ENCODE assay signal across 2 cellular contexts in the genomic region with DNA sequence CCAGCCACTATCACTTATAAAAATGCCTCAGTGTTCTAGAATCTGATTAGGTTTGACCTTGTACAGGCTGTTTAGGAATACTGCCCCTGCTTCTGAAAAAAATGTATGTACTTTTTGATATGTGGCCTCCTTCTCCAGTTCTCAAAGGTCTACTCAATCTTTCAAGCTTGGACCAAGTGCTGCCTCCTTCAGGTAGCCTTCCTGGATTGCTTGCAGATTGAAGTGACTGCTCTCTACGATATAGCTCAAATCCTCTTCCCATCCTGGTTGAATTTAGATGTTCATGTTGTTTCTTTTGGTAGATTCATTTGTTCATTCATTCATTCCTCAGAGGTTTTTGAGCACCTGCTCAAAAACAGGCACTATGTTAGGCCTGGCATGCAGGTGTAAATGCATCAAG.
TF ChIP-seq lines count a peak whose summit lies in the region.

No MANE protein-coding gene starts in this region.

TF ChIP-seq in A549, 52 proteins besides CTCF, POLR2A, EP300 and RAD21:
- TF ChIP-seq HDAC2 (IDR thresholded peaks at IDR 0.05): no peak
- peak; percentile 49 for TF ChIP-seq ZFP36 (IDR thresholded peaks at IDR 0.05; ENCODE audit: borderline replicate concordance, partially characterized antibody)
TF ChIP-seq in A549: peak in this region for 1.

TF ChIP-seq in H1, 55 proteins besides CTCF, POLR2A, EP300 and RAD21:
- TF ChIP-seq, protein P1, sequence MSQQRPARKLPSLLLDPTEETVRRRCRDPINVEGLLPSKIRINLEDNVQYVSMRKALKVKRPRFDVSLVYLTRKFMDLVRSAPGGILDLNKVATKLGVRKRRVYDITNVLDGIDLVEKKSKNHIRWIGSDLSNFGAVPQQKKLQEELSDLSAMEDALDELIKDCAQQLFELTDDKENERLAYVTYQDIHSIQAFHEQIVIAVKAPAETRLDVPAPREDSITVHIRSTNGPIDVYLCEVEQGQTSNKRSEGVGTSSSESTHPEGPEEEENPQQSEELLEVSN (IDR thresholded peaks at IDR 0.05): no peak
- TF ChIP-seq, protein P2, sequence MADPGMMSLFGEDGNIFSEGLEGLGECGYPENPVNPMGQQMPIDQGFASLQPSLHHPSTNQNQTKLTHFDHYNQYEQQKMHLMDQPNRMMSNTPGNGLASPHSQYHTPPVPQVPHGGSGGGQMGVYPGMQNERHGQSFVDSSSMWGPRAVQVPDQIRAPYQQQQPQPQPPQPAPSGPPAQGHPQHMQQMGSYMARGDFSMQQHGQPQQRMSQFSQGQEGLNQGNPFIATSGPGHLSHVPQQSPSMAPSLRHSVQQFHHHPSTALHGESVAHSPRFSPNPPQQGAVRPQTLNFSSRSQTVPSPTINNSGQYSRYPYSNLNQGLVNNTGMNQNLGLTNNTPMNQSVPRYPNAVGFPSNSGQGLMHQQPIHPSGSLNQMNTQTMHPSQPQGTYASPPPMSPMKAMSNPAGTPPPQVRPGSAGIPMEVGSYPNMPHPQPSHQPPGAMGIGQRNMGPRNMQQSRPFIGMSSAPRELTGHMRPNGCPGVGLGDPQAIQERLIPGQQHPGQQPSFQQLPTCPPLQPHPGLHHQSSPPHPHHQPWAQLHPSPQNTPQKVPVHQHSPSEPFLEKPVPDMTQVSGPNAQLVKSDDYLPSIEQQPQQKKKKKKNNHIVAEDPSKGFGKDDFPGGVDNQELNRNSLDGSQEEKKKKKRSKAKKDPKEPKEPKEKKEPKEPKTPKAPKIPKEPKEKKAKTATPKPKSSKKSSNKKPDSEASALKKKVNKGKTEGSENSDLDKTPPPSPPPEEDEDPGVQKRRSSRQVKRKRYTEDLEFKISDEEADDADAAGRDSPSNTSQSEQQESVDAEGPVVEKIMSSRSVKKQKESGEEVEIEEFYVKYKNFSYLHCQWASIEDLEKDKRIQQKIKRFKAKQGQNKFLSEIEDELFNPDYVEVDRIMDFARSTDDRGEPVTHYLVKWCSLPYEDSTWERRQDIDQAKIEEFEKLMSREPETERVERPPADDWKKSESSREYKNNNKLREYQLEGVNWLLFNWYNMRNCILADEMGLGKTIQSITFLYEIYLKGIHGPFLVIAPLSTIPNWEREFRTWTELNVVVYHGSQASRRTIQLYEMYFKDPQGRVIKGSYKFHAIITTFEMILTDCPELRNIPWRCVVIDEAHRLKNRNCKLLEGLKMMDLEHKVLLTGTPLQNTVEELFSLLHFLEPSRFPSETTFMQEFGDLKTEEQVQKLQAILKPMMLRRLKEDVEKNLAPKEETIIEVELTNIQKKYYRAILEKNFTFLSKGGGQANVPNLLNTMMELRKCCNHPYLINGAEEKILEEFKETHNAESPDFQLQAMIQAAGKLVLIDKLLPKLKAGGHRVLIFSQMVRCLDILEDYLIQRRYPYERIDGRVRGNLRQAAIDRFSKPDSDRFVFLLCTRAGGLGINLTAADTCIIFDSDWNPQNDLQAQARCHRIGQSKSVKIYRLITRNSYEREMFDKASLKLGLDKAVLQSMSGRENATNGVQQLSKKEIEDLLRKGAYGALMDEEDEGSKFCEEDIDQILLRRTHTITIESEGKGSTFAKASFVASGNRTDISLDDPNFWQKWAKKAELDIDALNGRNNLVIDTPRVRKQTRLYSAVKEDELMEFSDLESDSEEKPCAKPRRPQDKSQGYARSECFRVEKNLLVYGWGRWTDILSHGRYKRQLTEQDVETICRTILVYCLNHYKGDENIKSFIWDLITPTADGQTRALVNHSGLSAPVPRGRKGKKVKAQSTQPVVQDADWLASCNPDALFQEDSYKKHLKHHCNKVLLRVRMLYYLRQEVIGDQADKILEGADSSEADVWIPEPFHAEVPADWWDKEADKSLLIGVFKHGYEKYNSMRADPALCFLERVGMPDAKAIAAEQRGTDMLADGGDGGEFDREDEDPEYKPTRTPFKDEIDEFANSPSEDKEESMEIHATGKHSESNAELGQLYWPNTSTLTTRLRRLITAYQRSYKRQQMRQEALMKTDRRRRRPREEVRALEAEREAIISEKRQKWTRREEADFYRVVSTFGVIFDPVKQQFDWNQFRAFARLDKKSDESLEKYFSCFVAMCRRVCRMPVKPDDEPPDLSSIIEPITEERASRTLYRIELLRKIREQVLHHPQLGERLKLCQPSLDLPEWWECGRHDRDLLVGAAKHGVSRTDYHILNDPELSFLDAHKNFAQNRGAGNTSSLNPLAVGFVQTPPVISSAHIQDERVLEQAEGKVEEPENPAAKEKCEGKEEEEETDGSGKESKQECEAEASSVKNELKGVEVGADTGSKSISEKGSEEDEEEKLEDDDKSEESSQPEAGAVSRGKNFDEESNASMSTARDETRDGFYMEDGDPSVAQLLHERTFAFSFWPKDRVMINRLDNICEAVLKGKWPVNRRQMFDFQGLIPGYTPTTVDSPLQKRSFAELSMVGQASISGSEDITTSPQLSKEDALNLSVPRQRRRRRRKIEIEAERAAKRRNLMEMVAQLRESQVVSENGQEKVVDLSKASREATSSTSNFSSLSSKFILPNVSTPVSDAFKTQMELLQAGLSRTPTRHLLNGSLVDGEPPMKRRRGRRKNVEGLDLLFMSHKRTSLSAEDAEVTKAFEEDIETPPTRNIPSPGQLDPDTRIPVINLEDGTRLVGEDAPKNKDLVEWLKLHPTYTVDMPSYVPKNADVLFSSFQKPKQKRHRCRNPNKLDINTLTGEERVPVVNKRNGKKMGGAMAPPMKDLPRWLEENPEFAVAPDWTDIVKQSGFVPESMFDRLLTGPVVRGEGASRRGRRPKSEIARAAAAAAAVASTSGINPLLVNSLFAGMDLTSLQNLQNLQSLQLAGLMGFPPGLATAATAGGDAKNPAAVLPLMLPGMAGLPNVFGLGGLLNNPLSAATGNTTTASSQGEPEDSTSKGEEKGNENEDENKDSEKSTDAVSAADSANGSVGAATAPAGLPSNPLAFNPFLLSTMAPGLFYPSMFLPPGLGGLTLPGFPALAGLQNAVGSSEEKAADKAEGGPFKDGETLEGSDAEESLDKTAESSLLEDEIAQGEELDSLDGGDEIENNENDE (IDR thresholded peaks at IDR 0.05; ENCODE audit: insufficient replicate concordance, low read length): no peak
- no peak for TF ChIP-seq CHD1 (IDR thresholded peaks at IDR 0.05; ENCODE audit: low read depth, low read length)
- TF ChIP-seq, protein P3, sequence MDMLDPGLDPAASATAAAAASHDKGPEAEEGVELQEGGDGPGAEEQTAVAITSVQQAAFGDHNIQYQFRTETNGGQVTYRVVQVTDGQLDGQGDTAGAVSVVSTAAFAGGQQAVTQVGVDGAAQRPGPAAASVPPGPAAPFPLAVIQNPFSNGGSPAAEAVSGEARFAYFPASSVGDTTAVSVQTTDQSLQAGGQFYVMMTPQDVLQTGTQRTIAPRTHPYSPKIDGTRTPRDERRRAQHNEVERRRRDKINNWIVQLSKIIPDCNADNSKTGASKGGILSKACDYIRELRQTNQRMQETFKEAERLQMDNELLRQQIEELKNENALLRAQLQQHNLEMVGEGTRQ (IDR thresholded peaks at IDR 0.05; ENCODE audit: low read length): no peak
- TF ChIP-seq ZNF274 (IDR thresholded peaks at IDR 0.05; ENCODE audit: borderline replicate concordance, extremely low read depth, low read length): no peak
- no peak for TF ChIP-seq CBX5 (IDR thresholded peaks at IDR 0.05; ENCODE audit: low read depth, low read length)
- TF ChIP-seq GABPA (IDR thresholded peaks at IDR 0.05; ENCODE audit: borderline replicate concordance, insufficient read depth, low read length): no peak
- no peak for TF ChIP-seq KDM5A (IDR thresholded peaks at IDR 0.05; ENCODE audit: low read length)
- no peak for TF ChIP-seq SIN3A (conservative IDR thresholded peaks at IDR 0.05 in 1 of 2, IDR thresholded peaks at IDR 0.05 in 1 of 2; ENCODE audit: low read depth in 1 of 2, low read length in 2 of 2)
- TF ChIP-seq TEAD4 (IDR thresholded peaks at IDR 0.05; ENCODE audit: low read depth, low read length): no peak
- TF ChIP-seq SP2 (IDR thresholded peaks at IDR 0.05; ENCODE audit: low read length): no peak
- no peak for TF ChIP-seq RFX5 (IDR thresholded peaks at IDR 0.05; ENCODE audit: borderline replicate concordance, low read depth, low read length)
- no peak for TF ChIP-seq SP1 (IDR thresholded peaks at IDR 0.05; ENCODE audit: low read depth, low read length)
- TF ChIP-seq CEBPB (IDR thresholded peaks at IDR 0.05; ENCODE audit: low read depth, low read length): no peak
- no peak for TF ChIP-seq BACH1 (IDR thresholded peaks at IDR 0.05; ENCODE audit: low read length)
- TF ChIP-seq NRF1 (IDR thresholded peaks at IDR 0.05; ENCODE audit: low read depth, low read length): no peak
- TF ChIP-seq BCL11A (IDR thresholded peaks at IDR 0.05; ENCODE audit: low read depth in 2 of 2, low read length in 2 of 2): no peak
- TF ChIP-seq SRF (IDR thresholded peaks at IDR 0.05; ENCODE audit: low read depth, low read length): no peak
